ENCODE assay signal across 9 cellular contexts in genomic region chr2:64937341-64938230, GRCh38. TPM values are rescaled to one million over a fixed set of nuclear protein-coding genes. Genes with fewer than 3 reads are reported as not detected.
DNase-seq lines count a peak whose midpoint lies in the region; ATAC-seq, FAIRE-seq and TF ChIP-seq lines count a peak whose summit lies in the region.
"Had no signal": no experiment of that assay in that cellular context is flagged by ENCODE, and none has a peak within 500 bp of the region (broad histone marks: within the 10 kb centered on the region; RNA-seq: fewer than 3 reads in every experiment).

No MANE protein-coding gene starts in this region.

- peaks cover 0 to 6% (median 0%) of the 10 kb centered on the region in 3 donors for H3K27me3 Mint-ChIP-seq in immature natural killer cell (ENCODE audit: low read depth in 3 of 3)

- DNase-seq in DND-41 (no peak), immature natural killer cell (peak; percentile 14 to 22 (median 15)), GM19240 (ENCODE audit: insufficient read length, low spot score) (no peak), T1000 (lab: John Stamatoyannopoulos, UW) (no peak), urothelium cell line (ENCODE audit: low spot score) (no peak)
- DNase-seq in central memory CD4-positive, alpha-beta T cell = no peak

- H3K4me3 ChIP-seq in DND-41 (ENCODE audit: low read depth in 1 of 2, low read length in 2 of 2) = no peak overlapping the region

- H4K20me1 ChIP-seq in DND-41 (ENCODE audit: insufficient read depth, low read length) = no peaks in the 10 kb centered on the region

- peaks cover 2% of the 10 kb centered on the region for H3K9me3 ChIP-seq in DND-41 (ENCODE audit: insufficient read depth, low read length, severe bottlenecking)

- H3K27ac Mint-ChIP-seq in immature natural killer cell = peak overlapping the region in 4 of 6 donors; percentile 17 to 74 (median 51)

- FAIRE-seq in urothelium cell line (lab: Jason Lieb, UNC) = no peak

- no peaks in the 10 kb centered on the region for H3K27me3 ChIP-seq in DND-41 (ENCODE audit: insufficient read depth, low read length, poor library complexity)

- H3K9ac ChIP-seq in DND-41 (ENCODE audit: low read depth, low read length) = no peak overlapping the region

- peaks cover 5% of the 10 kb centered on the region for H3K4me1 ChIP-seq in DND-41 (ENCODE audit: insufficient read depth, low read length)

- peaks cover 0 to 4% (median 0%) of the 10 kb centered on the region in 3 donors for H3K36me3 Mint-ChIP-seq in immature natural killer cell

- no peak overlapping the region for H2AFZ ChIP-seq in DND-41 (ENCODE audit: low read depth, low read length)

- H3K4me1 Mint-ChIP-seq in immature natural killer cell = peaks cover 31 to 39% of the 10 kb centered on the region in 2 donors

- ATAC-seq in DND-41 (ENCODE audit: insufficient read depth, low read depth) = peak; percentile 61
- peak; percentile 33 for ATAC-seq in GM21367 (IDR thresholded peaks at IDR 0.05; ENCODE audit: unreplicated experiment)
- ATAC-seq in HG03442 (IDR thresholded peaks at IDR 0.05; ENCODE audit: unreplicated experiment) = peak; percentile 42

- no peak overlapping the region for H3K4me2 ChIP-seq in DND-41 (ENCODE audit: insufficient read depth, low read length)

- H3K4me3 Mint-ChIP-seq in immature natural killer cell = peak overlapping the region in 3 of 5 donors; percentile 19 to 53 (median 22)

- no peaks in the 10 kb centered on the region for H3K9me3 Mint-ChIP-seq in immature natural killer cell

- no peaks in the 10 kb centered on the region for H3K36me3 ChIP-seq in DND-41 (ENCODE audit: insufficient read depth, low read length)

- no peaks in the 10 kb centered on the region for H3K79me2 ChIP-seq in DND-41 (ENCODE audit: insufficient read depth, low read length)

- TF ChIP-seq CTCF in DND-41 (IDR thresholded peaks at IDR 0.05; ENCODE audit: borderline replicate concordance, extremely low read depth, low read length, poor library complexity, severe bottlenecking) = no peak

- H3K27ac ChIP-seq in DND-41 (ENCODE audit: low read length) = peak overlapping the region; percentile 56
- H3K27ac ChIP-seq: C4-2B had no signal

RNA-seq across cellular contexts. Expression of gene SLC1A4, which starts 51.6 kb away (rescaled TPM):
- 10 to 100 TPM in 1 of 3 donors, 1 to 10 TPM in 2; 7.0 to 10.4 (median 8.2) TPM for polyA plus RNA-seq in immature natural killer cell

Comparison
In these comparisons a context has a peak if more than half of its experiments do, and no peak if none do; other contexts are left out.
1. DNase-seq: peak in immature natural killer cell (3 of 3); none in DND-41 (single experiment), GM19240 (single experiment), T1000 (single experiment), urothelium cell line (single experiment) and central memory CD4-positive, alpha-beta T cell (single experiment).
2. Peak in every context shown above with its lines, with median percentiles within 50 percentile points of each other: ATAC-seq.